In genomic region chr4:21802406-21802805, GRCh38 we compare ENCODE assay signal across 16 cellular contexts.
DNase-seq lines count a peak whose midpoint lies in the region; ATAC-seq and TF ChIP-seq lines count a peak whose summit lies in the region.
"Had no signal": no experiment of that assay in that cellular context is flagged by ENCODE, and none has a peak within 500 bp of the region (broad histone marks: within the 10 kb centered on the region; RNA-seq: fewer than 3 reads in every experiment).

No MANE protein-coding gene starts in this region.

- H3K9me3 ChIP-seq in skeletal muscle satellite cell (replicated peaks; ENCODE audit: low read length) = no peaks in the 10 kb centered on the region
- H3K9me3 ChIP-seq: adrenal gland, heart left ventricle, left lung had no signal

- peak overlapping the region; percentile 52 for H3K4me2 ChIP-seq in skeletal muscle satellite cell (ENCODE audit: low read length)

- ATAC-seq in HG03095 (IDR thresholded peaks at IDR 0.05; ENCODE audit: unreplicated experiment) (no peak), GM21825 (IDR thresholded peaks at IDR 0.05; ENCODE audit: unreplicated experiment) (no peak), HG02571 (IDR thresholded peaks at IDR 0.05; ENCODE audit: unreplicated experiment) (no peak), HG02798 (IDR thresholded peaks at IDR 0.05; ENCODE audit: poor library complexity, unreplicated experiment) (no peak)
- ATAC-seq: heart left ventricle, left lung, sciatic nerve, T-cell had no signal

- no peak for TF ChIP-seq CTCF in astrocyte of the cerebellum (IDR thresholded peaks at IDR 0.05; ENCODE audit: low read depth, low read length, missing control alignments)
- no peak for TF ChIP-seq CTCF in foreskin fibroblast (IDR thresholded peaks at IDR 0.05; ENCODE audit: low read depth, low read length)

- peak; percentile 2 for DNase-seq in HPDE6-E6E7 (ENCODE audit: extremely low spot score)
- DNase-seq in astrocyte of the cerebellum (ENCODE audit: low read depth) = peak; percentile 40
- peak; percentile 50 to 68 for DNase-seq in foreskin fibroblast
- DNase-seq: activated T-cell treated with anti-CD3 and anti-CD28 coated beads, Interleukin-2, amount 50 U/mL, for 24 hours; adrenal gland; heart left ventricle; left lung; MV-4-11; nephron progenitor cell; T-cell had no signal

- no peaks in the 10 kb centered on the region for H3K27me3 ChIP-seq in skeletal muscle satellite cell (ENCODE audit: control insufficient read depth, insufficient read depth, low read length)
- H3K27me3 ChIP-seq: adrenal gland, heart left ventricle, left lung had no signal

- in situ Hi-C loops in astrocyte of the cerebellum (cut with HindIII; ENCODE audit: low sequenced_read_pairs) = loop anchor here (25.0 kb wide), 1 partner anchor 585 kb away; no protein-coding TSS in a partner anchor

- peaks cover 27% of the 10 kb centered on the region for H3K4me1 ChIP-seq in skeletal muscle satellite cell (ENCODE audit: control insufficient read depth, insufficient read depth, low read length)
- H3K4me1 ChIP-seq: adrenal gland, heart left ventricle, left lung had no signal

- H3K4me3 ChIP-seq in astrocyte of the cerebellum (ENCODE audit: low read depth, low read length) = no peak overlapping the region
- H3K4me3 ChIP-seq in foreskin fibroblast (ENCODE audit: low read depth in 1 of 2, low read length in 2 of 2) = no peak overlapping the region
- H3K4me3 ChIP-seq in skeletal muscle satellite cell (ENCODE audit: low read length) = no peak overlapping the region
- H3K4me3 ChIP-seq: adrenal gland, heart left ventricle, left lung had no signal

- peak overlapping the region; percentile 63 for H3K9ac ChIP-seq in skeletal muscle satellite cell (ENCODE audit: low read depth, low read length)

- no peaks in the 10 kb centered on the region for H3K36me3 ChIP-seq in skeletal muscle satellite cell (ENCODE audit: insufficient read depth, low read length)
- H3K36me3 ChIP-seq: adrenal gland, heart left ventricle, left lung had no signal

Comparison
In these comparisons a context has a peak if more than half of its experiments do, and no peak if none do; other contexts are left out.
1. DNase-seq: peak in every context shown above with its lines; median percentile 59 in foreskin fibroblast; 40 in astrocyte of the cerebellum; 2 in HPDE6-E6E7.